ENCODE assay signal across 8 cellular contexts in genomic region chr5:177006265-177006972, GRCh38. TPM values are rescaled to one million over a fixed set of nuclear protein-coding genes. Genes with fewer than 3 reads are reported as not detected.
DNase-seq lines count a peak whose midpoint lies in the region; ATAC-seq and TF ChIP-seq lines count a peak whose summit lies in the region.

Gene UIMC1 (minus strand): TSS chr5:177006779. CDS start chr5:176982615, 24,164 bp downstream.

- DNase-seq in COR-L47 (lab: John Stamatoyannopoulos, UW) = peak; percentile 92
- peak; percentile 98 for DNase-seq in activated CD8-positive, alpha-beta memory T cell treated with anti-CD3 and anti-CD28 coated beads, Interleukin-2, amount 50 U/mL, for 48 hours
- peak; percentile 97 for DNase-seq in endothelial cell (ENCODE audit: low spot score)
- DNase-seq in mesothelial cell of epicardium (ENCODE audit: low spot score in 2 of 2, unreplicated experiment in 2 of 2) = peak; percentile 92 to 97
- DNase-seq in stimulated activated CD8-positive, alpha-beta memory T cell treated with anti-CD3 and anti-CD28 coated beads, Interleukin-15, amount 100 ng/mL, for 4 hours (ENCODE audit: low read depth in 2 of 2) = peak; percentile 81 to 88

- H3K9ac ChIP-seq in HUES64 (ENCODE audit: low read depth, low read length) (peak within 1 kb of the TSS; percentile 93), OCI-LY3 (ENCODE audit: low read length) (peak within 1 kb of the TSS; percentile 92)

- H3K4me1 Mint-ChIP-seq in endothelial cell (ENCODE audit: unreplicated experiment) (peaks cover 15% of the 10 kb centered on the region), mesothelial cell of epicardium (peaks cover 16% of the 10 kb centered on the region)

- no peaks in the 10 kb centered on the region for H3K9me3 ChIP-seq in HUES64 (ENCODE audit: insufficient read depth, low read depth, low read length)
- no peaks in the 10 kb centered on the region for H3K9me3 ChIP-seq in OCI-LY3 (ENCODE audit: insufficient read depth, low read length)

- H3K4me1 ChIP-seq in HUES64 (ENCODE audit: insufficient read depth, low read length) = peaks cover 3% of the 10 kb centered on the region
- H3K4me1 ChIP-seq in OCI-LY3 (ENCODE audit: low read length) = peaks cover 17% of the 10 kb centered on the region

- H2AFZ ChIP-seq in OCI-LY3 (ENCODE audit: low read depth, low read length) = peak within 1 kb of the TSS; percentile 75

- H3K4me3 Mint-ChIP-seq in endothelial cell (ENCODE audit: unreplicated experiment) = peak within 1 kb of the TSS; percentile 93
- peak within 1 kb of the TSS; percentile 85 for H3K4me3 Mint-ChIP-seq in mesothelial cell of epicardium

- no peaks in the 10 kb centered on the region for H3K36me3 Mint-ChIP-seq in endothelial cell (ENCODE audit: low read depth, unreplicated experiment)
- H3K36me3 Mint-ChIP-seq in mesothelial cell of epicardium = no peaks in the 10 kb centered on the region

- H3K4me2 ChIP-seq in OCI-LY3 (ENCODE audit: low read length) = peak within 1 kb of the TSS; percentile 94

- H3K4me3 ChIP-seq in HUES64 (ENCODE audit: low read length) = peak within 1 kb of the TSS; percentile 85
- H3K4me3 ChIP-seq in OCI-LY3 (ENCODE audit: low read length) = peak within 1 kb of the TSS; percentile 92

- H3K27ac Mint-ChIP-seq in endothelial cell (ENCODE audit: unreplicated experiment) (peak within 1 kb of the TSS; percentile 92), mesothelial cell of epicardium (peak within 1 kb of the TSS; percentile 93)

- peaks cover 34% of the 10 kb centered on the region for H4K20me1 ChIP-seq in OCI-LY3 (ENCODE audit: insufficient read depth, low read length)

- no peaks in the 10 kb centered on the region for H3K36me3 ChIP-seq in HUES64 (ENCODE audit: insufficient read depth, low read length)
- H3K36me3 ChIP-seq in OCI-LY3 (replicated peaks; ENCODE audit: low read depth, low read length) = no peaks in the 10 kb centered on the region

- H3K27me3 ChIP-seq in HUES64 (ENCODE audit: insufficient read depth, low read length) (no peaks in the 10 kb centered on the region), OCI-LY3 (ENCODE audit: low read depth, low read length) (no peaks in the 10 kb centered on the region)

- TF ChIP-seq CTCF in OCI-LY3 (IDR thresholded peaks at IDR 0.05; ENCODE audit: low read depth, low read length) = no peak
- TF ChIP-seq CTCF in endothelial cell (IDR thresholded peaks at IDR 0.05; ENCODE audit: unreplicated experiment) = no peak
- TF ChIP-seq CTCF in mesothelial cell of epicardium (IDR thresholded peaks at IDR 0.05; ENCODE audit: unreplicated experiment) = no peak

- under 1% methylated on average over 83 of the region's 83 CpGs for WGBS in HUES64

- H3K79me2 ChIP-seq in OCI-LY3 (ENCODE audit: low read length) = peaks cover 52% of the 10 kb centered on the region

- H3K27me3 Mint-ChIP-seq in endothelial cell (ENCODE audit: unreplicated experiment) = peaks cover 4% of the 10 kb centered on the region
- H3K27me3 Mint-ChIP-seq in mesothelial cell of epicardium (ENCODE audit: low read depth) = no peaks in the 10 kb centered on the region

- peak within 1 kb of the TSS; percentile 96 for H3K27ac ChIP-seq in HUES64 (ENCODE audit: low read depth, low read length)
- peak within 1 kb of the TSS; percentile 68 for H3K27ac ChIP-seq in OCI-LY3 (ENCODE audit: low read length)

- ATAC-seq in GM21423 (IDR thresholded peaks at IDR 0.05; ENCODE audit: unreplicated experiment) = peak; percentile 69

- H3K9me3 Mint-ChIP-seq in endothelial cell (ENCODE audit: unreplicated experiment) (no peaks in the 10 kb centered on the region), mesothelial cell of epicardium (no peaks in the 10 kb centered on the region)

RNA-seq across cellular contexts. Expression of gene UIMC1, which starts in this region (rescaled TPM):
- polyA plus RNA-seq in HUES64 (2013, experiment 1 of 2) = 24.7 TPM
- 27.5 TPM for polyA plus RNA-seq in HUES64 (2013, experiment 2 of 2)
- total RNA-seq in endothelial cell (ENCODE audit: unreplicated experiment) (40.9 TPM), mesothelial cell of epicardium (45.2 to 49.8 TPM (median 45.2 TPM) in 3 replicates)

Comparison
In these comparisons a context has a peak if more than half of its experiments do, and no peak if none do; other contexts are left out.
1. Peak in every context shown above with its lines: DNase-seq, ATAC-seq, H3K4me3 ChIP-seq and H3K27ac ChIP-seq.